9 cellular contexts compared by ENCODE assay signal in the genomic region with DNA sequence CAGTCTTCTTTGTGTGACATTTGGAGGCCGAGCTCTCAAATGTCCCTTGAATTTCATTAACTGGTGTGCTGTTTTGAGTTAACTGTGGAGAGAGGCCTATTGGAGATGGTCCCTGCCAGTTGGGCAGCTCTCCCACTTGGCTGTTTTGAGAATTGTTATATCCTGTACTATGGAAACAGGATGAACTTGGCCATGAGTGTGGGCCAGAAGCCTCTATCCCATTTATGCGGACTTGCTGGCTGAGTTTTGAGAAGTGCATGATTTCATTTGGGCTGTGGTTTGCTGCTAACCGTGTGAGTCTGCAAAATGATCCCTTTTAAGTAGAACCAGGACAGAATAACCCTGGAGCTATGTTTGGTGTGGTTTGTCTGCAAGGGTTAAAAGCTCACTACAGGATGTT.
DNase-seq lines count a peak whose midpoint lies in the region; ATAC-seq and TF ChIP-seq lines count a peak whose summit lies in the region.
"Had no signal": no experiment of that assay in that cellular context is flagged by ENCODE, and none has a peak within 500 bp of the region (broad histone marks: within the 10 kb centered on the region; RNA-seq: fewer than 3 reads in every experiment).

No MANE protein-coding gene starts in this region.

- H4K20me1 ChIP-seq in GM23248 (ENCODE audit: insufficient read depth) (no peaks in the 10 kb centered on the region), smooth muscle cell (ENCODE audit: low read depth) (peaks cover 44% of the 10 kb centered on the region)

- H3K9me3 ChIP-seq in GM23248 (ENCODE audit: low read depth), result no peaks in the 10 kb centered on the region
- H3K9me3 ChIP-seq in smooth muscle cell (replicated peaks; ENCODE audit: low read depth), result no peaks in the 10 kb centered on the region

- no peaks in the 10 kb centered on the region for H3K4me1 Mint-ChIP-seq in T-cell

- in situ Hi-C loops in GM23248 (cut with MboI), result no loop called here

- POLR2A ChIA-PET in T-cell (lab: Charles Lee), result no interaction called here

- H3K36me3 ChIP-seq in GM23248 (ENCODE audit: low read depth) (no peaks in the 10 kb centered on the region), smooth muscle cell (ENCODE audit: low read depth) (no peaks in the 10 kb centered on the region)

- H3K9me3 Mint-ChIP-seq in T-cell, result peaks cover 0 to 4% (median 3%) of the 10 kb centered on the region in 3 donors

- peaks cover 23% of the 10 kb centered on the region for H3K79me2 ChIP-seq in GM23248 (ENCODE audit: insufficient read depth)
- H3K79me2 ChIP-seq in smooth muscle cell (ENCODE audit: low read depth), result peaks cover 30% of the 10 kb centered on the region

- H3K27ac ChIP-seq in GM23248 (peak overlapping the region; percentile 93), smooth muscle cell (ENCODE audit: low read depth) (peak overlapping the region; percentile 98)

- H3K36me3 Mint-ChIP-seq in T-cell, result no peaks in the 10 kb centered on the region

- ATAC-seq in T-cell (replicated peaks in 1 of 4), result no peak

- H3K27me3 Mint-ChIP-seq in T-cell, result peaks cover 0 to 11% of the 10 kb centered on the region in 2 donors

- H2AFZ ChIP-seq in GM23248, result peak overlapping the region; percentile 28; the same call in 1 of the 2 replicates
- H2AFZ ChIP-seq in smooth muscle cell (ENCODE audit: low read depth), result no peak overlapping the region

- peak; percentile 89 for DNase-seq in GM23248
- peak; percentile 98 for DNase-seq in cerebellar cortex (ENCODE audit: low spot score)
- DNase-seq in inferior parietal cortex (ENCODE audit: extremely low spot score), result peak; percentile 49
- no peak for DNase-seq in smooth muscle cell (lab: John Stamatoyannopoulos, UW; ENCODE audit: unreplicated experiment)
- DNase-seq in activated gamma-delta T cell (lab: John Stamatoyannopoulos, UW), result no peak
- no peak for DNase-seq in activated CD4-positive, alpha-beta T cell treated with anti-CD3 and anti-CD28 coated beads, Interleukin-2, amount 50 U/mL, for 1 hour
- DNase-seq in NCI-H2196 (lab: John Stamatoyannopoulos, UW; ENCODE audit: unreplicated experiment), result no peak
- DNase-seq in T-cell, result no peak
- DNase-seq: T-helper 9 cell had no signal

- peak overlapping the region; percentile 76 for H3K9ac ChIP-seq in GM23248
- H3K9ac ChIP-seq in smooth muscle cell (ENCODE audit: low read depth), result peak overlapping the region; percentile 93

- H3K9me2 ChIP-seq in GM23248 (ENCODE audit: insufficient read depth), result no peaks in the 10 kb centered on the region; the same call in 1 of the 2 replicates

- CTCF ChIA-PET in T-cell (lab: Charles Lee), result no interaction called here

- WGBS in GM23248 (ENCODE audit: low coverage in 1 of 2, low lambda C conversion rate in 2 of 2, missing lambda C conversion rate in 2 of 2), 2 experiments, result 4 to 15% methylated on average over 3 of the region's 3 CpGs
- WGBS in smooth muscle cell (ENCODE audit: low lambda C conversion rate), result 30% methylated on average over 3 of the region's 3 CpGs

- peaks cover 28% of the 10 kb centered on the region for H3F3A ChIP-seq in GM23248 (ENCODE audit: insufficient read depth)
- peaks cover 17% of the 10 kb centered on the region for H3F3A ChIP-seq in smooth muscle cell (ENCODE audit: low read depth)

- H3K4me1 ChIP-seq in GM23248 (ENCODE audit: insufficient read depth) (peaks cover 24% of the 10 kb centered on the region), smooth muscle cell (ENCODE audit: low read depth) (peaks cover 13% of the 10 kb centered on the region)

- no peak overlapping the region for H3K27ac Mint-ChIP-seq in T-cell

- peak overlapping the region; percentile 61 for H3K4me2 ChIP-seq in GM23248 (ENCODE audit: unreplicated experiment)
- peak overlapping the region; percentile 66 for H3K4me2 ChIP-seq in smooth muscle cell

- no peak for TF ChIP-seq CTCF in smooth muscle cell (IDR thresholded peaks at IDR 0.05; ENCODE audit: borderline replicate concordance, insufficient read depth, poor library complexity, severe bottlenecking)

- H3K27me3 ChIP-seq in GM23248 (replicated peaks; ENCODE audit: insufficient read depth) (no peaks in the 10 kb centered on the region), smooth muscle cell (ENCODE audit: low read depth) (no peaks in the 10 kb centered on the region)

- H3K4me3 ChIP-seq in GM23248 (peak overlapping the region; percentile 40), smooth muscle cell (no peak overlapping the region)

- no peak overlapping the region for H3K4me3 Mint-ChIP-seq in T-cell

Comparison
In these comparisons a context has a peak if more than half of its experiments do, and no peak if none do; other contexts are left out.
1. DNase-seq: peak in GM23248 (single experiment), cerebellar cortex (single experiment) and inferior parietal cortex (single experiment); none in smooth muscle cell (single experiment), activated gamma-delta T cell (single experiment), activated CD4-positive, alpha-beta T cell treated with anti-CD3 and anti-CD28 coated beads, Interleukin-2, amount 50 U/mL, for 1 hour (single experiment), NCI-H2196 (single experiment) and T-cell (0 of 34).